8 cellular contexts compared by ENCODE assay signal in genomic region chr17:75778066-75778860, GRCh38. TPM values are rescaled to one million over a fixed set of nuclear protein-coding genes. Genes with fewer than 3 reads are reported as not detected.
A peak's percentile ranks its signal among the peaks of the same experiment; 100 is the strongest.
DNase-seq lines count a peak whose midpoint lies in the region; ATAC-seq and TF ChIP-seq lines count a peak whose summit lies in the region.
"Not testable (repeated sequence)": the region's sequence is repeated elsewhere in the genome, so short reads cannot be mapped to it uniquely, and the experiment has no call there.

No MANE protein-coding gene starts in this region.

- intact Hi-C loops in activated CD4-positive, alpha-beta T cell treated with anti-CD3 and anti-CD28 coated beads for 36 hours (cut with DNase I, micrococcal nuclease), result loop anchor here (2.0 to 5.0 kb wide), 5 partner anchors 64 to 595 kb away; partner anchors contain the start of genes GALR2 (in 1 of the 2), SRP68 (in 1 of the 2), SUMO2 (in 1 of the 2) and UBALD2 (in 1 of the 2)
- intact Hi-C loops in psoas muscle (cut with DNase I), result loop anchor here in 1 of 2 donors (5.0 kb wide), 1 partner anchor 69 kb away; no protein-coding TSS in a partner anchor

- H3K4me1 ChIP-seq in lung (ENCODE audit: control insufficient read depth in 2 of 2, insufficient read depth in 2 of 2, low read length in 2 of 2), result not testable (repeated sequence)
- H3K4me1 ChIP-seq in psoas muscle (peaks cover 43% of the 10 kb centered on the region), upper lobe of left lung (peaks cover 28 to 50% (median 34%) of the 10 kb centered on the region in 4 donors)

- ATAC-seq in activated CD4-positive, alpha-beta T cell treated with anti-CD3 and anti-CD28 coated beads for 36 hours; lung (ENCODE audit: insufficient read depth, low FRiP score); psoas muscle; upper lobe of left lung (ENCODE audit: low FRiP score in 2 of 2): not testable (repeated sequence)

- not testable (repeated sequence) for TF ChIP-seq CTCF in GM06990 (IDR thresholded peaks at IDR 0.05; ENCODE audit: insufficient read depth, low read length, poor library complexity, severe bottlenecking); brain (conservative IDR thresholded peaks at IDR 0.05); fibroblast of pulmonary artery (IDR thresholded peaks at IDR 0.05; ENCODE audit: low read length, missing control alignments); lung (IDR thresholded peaks at IDR 0.05; ENCODE audit: control extremely low read depth, extremely low read depth); psoas muscle (IDR thresholded peaks at IDR 0.05); upper lobe of left lung (IDR thresholded peaks at IDR 0.05)

- not testable (repeated sequence) for H3K27me3 ChIP-seq in GM06990 (replicated peaks; ENCODE audit: control insufficient read depth, insufficient read depth, low read length); lung (ENCODE audit: control insufficient read depth, insufficient read depth); psoas muscle (ENCODE audit: insufficient read depth in 3 of 3, low read length in 2 of 3); upper lobe of left lung

- H3K36me3 ChIP-seq in GM06990 (ENCODE audit: control insufficient read depth, insufficient read depth, low read length) (peaks cover 13% of the 10 kb centered on the region), lung (ENCODE audit: control insufficient read depth in 2 of 2, insufficient read depth in 2 of 2, low read length in 2 of 2) (peaks cover 5 to 14% of the 10 kb centered on the region in 2 donors), psoas muscle (ENCODE audit: insufficient read depth in 1 of 2, low read depth in 1 of 2) (peaks cover 0 to 45% of the 10 kb centered on the region in 2 donors), upper lobe of left lung (peaks cover 11 to 52% (median 20%) of the 10 kb centered on the region in 4 donors)

- TF ChIP-seq POLR2A in upper lobe of left lung (IDR thresholded peaks at IDR 0.05), result not testable (repeated sequence)

- TF ChIP-seq EP300 in upper lobe of left lung (IDR thresholded peaks at IDR 0.05), result not testable (repeated sequence)

- peaks cover 45% of the 10 kb centered on the region for H3K36me3 Mint-ChIP-seq in activated CD4-positive, alpha-beta T cell treated with anti-CD3 and anti-CD28 coated beads for 36 hours (ENCODE audit: low read depth)
- H3K36me3 Mint-ChIP-seq in brain, result peaks cover 46% of the 10 kb centered on the region

- not testable (repeated sequence) for DNase-seq in GM06990 (ENCODE audit: extremely low read depth, insufficient read length); activated CD4-positive, alpha-beta T cell treated with anti-CD3 and anti-CD28 coated beads for 36 hours; lung (ENCODE audit: low spot score); psoas muscle; upper lobe of left lung
- DNase-seq in NCI-H2081 (lab: John Stamatoyannopoulos, UW) (peak; percentile 46 to 63), fibroblast of pulmonary artery (ENCODE audit: low read depth) (peak; percentile 21)

- not testable (repeated sequence) for H3K27me3 Mint-ChIP-seq in activated CD4-positive, alpha-beta T cell treated with anti-CD3 and anti-CD28 coated beads for 36 hours
- peaks cover 24% of the 10 kb centered on the region for H3K27me3 Mint-ChIP-seq in brain

- not testable (repeated sequence) for H3K9me3 ChIP-seq in lung (ENCODE audit: control insufficient read depth in 2 of 2, insufficient read depth in 1 of 2, low read length in 1 of 2); psoas muscle; upper lobe of left lung

- peaks cover 37% of the 10 kb centered on the region for H3K4me1 Mint-ChIP-seq in activated CD4-positive, alpha-beta T cell treated with anti-CD3 and anti-CD28 coated beads for 36 hours
- peaks cover 69% of the 10 kb centered on the region for H3K4me1 Mint-ChIP-seq in brain

- not testable (repeated sequence) for H3K9me3 Mint-ChIP-seq in activated CD4-positive, alpha-beta T cell treated with anti-CD3 and anti-CD28 coated beads for 36 hours (ENCODE audit: low read depth); brain

- peak overlapping the region; percentile 96 for H3K27ac Mint-ChIP-seq in activated CD4-positive, alpha-beta T cell treated with anti-CD3 and anti-CD28 coated beads for 36 hours
- peak overlapping the region; percentile 65 to 94 (median 92) for H3K27ac Mint-ChIP-seq in brain

- H3K4me3 Mint-ChIP-seq in activated CD4-positive, alpha-beta T cell treated with anti-CD3 and anti-CD28 coated beads for 36 hours, result peak overlapping the region; percentile 98
- peak overlapping the region; percentile 93 to 98 (median 97) for H3K4me3 Mint-ChIP-seq in brain

- peak overlapping the region; percentile 88 for H3K4me3 ChIP-seq in GM06990 (replicated peaks; ENCODE audit: low read depth, low read length)
- H3K4me3 ChIP-seq in fibroblast of pulmonary artery (replicated peaks; ENCODE audit: low read depth, low read length), result peak overlapping the region; percentile 89
- peak overlapping the region; percentile 79 for H3K4me3 ChIP-seq in lung
- peak overlapping the region; percentile 88 for H3K4me3 ChIP-seq in psoas muscle
- peak overlapping the region; percentile 89 to 97 (median 90) for H3K4me3 ChIP-seq in upper lobe of left lung

- CTCF ChIA-PET in activated CD4-positive, alpha-beta T cell treated with anti-CD3 and anti-CD28 coated beads for 36 hours (lab: Charles Lee), result interaction anchor here (0.8 to 2.3 kb wide), 3 partner anchors 13 to 146 kb away, joined by 3 to 8 read pairs (median 8); partner anchors contain the start of genes GALK1 and WBP2

- peak overlapping the region; percentile 95 to 99 for H3K27ac ChIP-seq in lung (ENCODE audit: low read depth in 1 of 2, low read length in 1 of 2)
- H3K27ac ChIP-seq in psoas muscle, result peak overlapping the region; percentile 99
- H3K27ac ChIP-seq in upper lobe of left lung, result peak overlapping the region; percentile 95 to 99 (median 99)

- WGBS in lung, 2 donors, result 1% methylated on average over 19 of the region's 19 CpGs
- WGBS in psoas muscle, 3 donors, result 1% methylated on average over 19 of the region's 19 CpGs
- 0 to 2% methylated on average over 9 to 19 of the region's 19 CpGs for WGBS in upper lobe of left lung, 2 donors

- POLR2A ChIA-PET in activated CD4-positive, alpha-beta T cell treated with anti-CD3 and anti-CD28 coated beads for 36 hours (lab: Charles Lee), result interaction anchor here (0.6 to 5.8 kb wide), 6 partner anchors 15 to 577 kb away, joined by 3 to 79 read pairs (median 4); partner anchors contain the start of genes GALK1 and WBP2

RNA-seq across cellular contexts. Expression of gene UNK, which starts 6.3 kb away (rescaled TPM):
- 10 to 100 TPM; 24.5 to 33.7 TPM for total RNA-seq in activated CD4-positive, alpha-beta T cell treated with anti-CD3 and anti-CD28 coated beads for 36 hours
- polyA plus RNA-seq in brain (ENCODE audit: insufficient read depth, low read depth, low replicate concordance), result 34.9 TPM
- 10 to 100 TPM; 32.8 to 72.4 TPM for total RNA-seq in lung
- polyA plus RNA-seq in lung, result 10 to 100 TPM; 15.5 to 18.7 TPM
- 10 to 100 TPM in 1 of 4 donors, 1 to 10 TPM in 3; 7.9 to 11.6 (median 8.2) TPM for total RNA-seq in psoas muscle
- 10 to 100 TPM in 1 of 3 donors, 1 to 10 TPM in 2; 6.9 to 13.7 (median 9.5) TPM for polyA plus RNA-seq in psoas muscle
- 10 to 100 TPM; 22.4 to 97.4 (median 31.4) TPM for total RNA-seq in upper lobe of left lung

RNA-seq across cellular contexts. Expression of gene GALK1, which starts 13.3 kb away (rescaled TPM):
- total RNA-seq in activated CD4-positive, alpha-beta T cell treated with anti-CD3 and anti-CD28 coated beads for 36 hours, result 10 to 100 TPM; 50.3 to 63.2 TPM
- polyA plus RNA-seq in brain (ENCODE audit: insufficient read depth, low read depth, low replicate concordance) (26.8 TPM), lung (10 to 100 TPM; 35.2 to 70.5 TPM), psoas muscle (10 to 100 TPM in 2 of 3 donors, 1 to 10 TPM in 1; 8.3 to 12.8 (median 11.0) TPM)
- total RNA-seq in lung (10 to 100 TPM; 23.0 to 52.9 TPM), psoas muscle (10 to 100 TPM in 1 of 4 donors, 1 to 10 TPM in 3; 7.1 to 13.2 (median 9.4) TPM), upper lobe of left lung (10 to 100 TPM; 18.9 to 65.7 (median 40.6) TPM)

RNA-seq across cellular contexts. Expression of gene ITGB4, which starts 57.0 kb away (rescaled TPM):
- 1 to 10 TPM in 1 of 2 experiments, under 1 TPM in 1; 0.62 to 1.5 TPM for total RNA-seq in activated CD4-positive, alpha-beta T cell treated with anti-CD3 and anti-CD28 coated beads for 36 hours
- polyA plus RNA-seq in brain (ENCODE audit: insufficient read depth, low read depth, low replicate concordance) (29.4 TPM), lung (10 to 100 TPM; 11.4 to 18.1 TPM), psoas muscle (1 to 10 TPM; 1.5 to 2.1 (median 1.6) TPM)
- total RNA-seq in lung (10 to 100 TPM; 11.1 to 47.8 TPM), psoas muscle (1 to 10 TPM; 1.3 to 5.7 (median 3.9) TPM), upper lobe of left lung (10 to 100 TPM; 16.8 to 75.2 (median 41.2) TPM)
